17 cellular contexts compared by ENCODE assay signal in the genomic region with DNA sequence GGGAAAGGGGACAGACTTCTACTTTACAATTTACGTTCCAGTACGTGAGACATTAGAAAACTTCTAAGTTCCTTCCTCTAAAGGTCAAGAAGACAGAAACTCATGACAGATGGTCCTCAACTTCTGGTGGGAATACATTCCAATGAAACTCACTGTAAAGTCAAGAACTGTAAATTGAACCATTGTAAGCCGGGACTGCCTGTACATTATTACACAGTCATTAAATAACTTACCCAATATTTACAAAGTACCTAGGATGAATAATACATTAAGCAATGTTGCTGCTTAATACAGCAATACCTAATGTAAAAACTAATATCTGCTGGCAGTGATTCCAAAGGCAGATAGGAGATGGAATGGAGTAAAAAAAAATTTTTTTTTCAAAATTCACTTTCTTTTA. TPM values are rescaled to one million over a fixed set of nuclear protein-coding genes. Genes with fewer than 3 reads are reported as not detected.
DNase-seq lines count a peak whose midpoint lies in the region; ATAC-seq, FAIRE-seq and TF ChIP-seq lines count a peak whose summit lies in the region.
"Had no signal": no experiment of that assay in that cellular context is flagged by ENCODE, and none has a peak within 500 bp of the region (broad histone marks: within the 10 kb centered on the region; RNA-seq: fewer than 3 reads in every experiment).

No MANE protein-coding gene starts in this region.

- H2BK120ac ChIP-seq in mesenchymal stem cell (ENCODE audit: low read depth, low read length): no peak overlapping the region

- peak overlapping the region; percentile 20 for H3K27ac Mint-ChIP-seq in chondrocyte (ENCODE audit: unreplicated experiment)
- no peak overlapping the region for H3K27ac Mint-ChIP-seq in activated CD8-positive, alpha-beta T cell treated with anti-CD3 and anti-CD28 coated beads, Interleukin-2, amount 10 ng/mL, durations not matched to agents 7 days and 5 days
- H3K27ac Mint-ChIP-seq in stimulated activated memory B cell treated with anti-CD40 and anti-IgM and Interleukin-4, amounts not matched to agents 10 μg/mL and 1 μg/mL and 100 μg/mL, for 72 hours: no peak overlapping the region

- no peak overlapping the region for H3K18ac ChIP-seq in mesenchymal stem cell (ENCODE audit: low read depth in 1 of 2, low read length in 2 of 2)

- H3K27ac ChIP-seq in mesenchymal stem cell (ENCODE audit: low read length, poor library complexity, severe bottlenecking): peak overlapping the region; percentile 10
- H3K27ac ChIP-seq: 22Rv1, Peyer's patch had no signal

- no peak overlapping the region for H3K4ac ChIP-seq in mesenchymal stem cell (ENCODE audit: low read depth in 1 of 2, low read length in 2 of 2)

- ATAC-seq in activated CD8-positive, alpha-beta T cell treated with anti-CD3 and anti-CD28 coated beads, Interleukin-2, amount 10 ng/mL, durations not matched to agents 7 days and 5 days: no peak
- ATAC-seq in stimulated activated memory B cell treated with anti-CD40 and anti-IgM and Interleukin-4, amounts not matched to agents 10 μg/mL and 1 μg/mL and 100 μg/mL, for 72 hours: no peak
- ATAC-seq: HCT116 had no signal

- H3K4me2 ChIP-seq in mesenchymal stem cell (ENCODE audit: low read length, poor library complexity, severe bottlenecking): no peak overlapping the region

- H3K9ac ChIP-seq in mesenchymal stem cell (ENCODE audit: low read length): no peak overlapping the region

- H4K91ac ChIP-seq in mesenchymal stem cell (ENCODE audit: low read length): no peak overlapping the region

- FAIRE-seq in RCC 7860 (lab: Jason Lieb, UNC): no peak
- FAIRE-seq: GM18507 had no signal

- H2AFZ ChIP-seq in mesenchymal stem cell (ENCODE audit: low read depth, low read length): no peak overlapping the region

- H3K4me3 ChIP-seq in mesenchymal stem cell (ENCODE audit: insufficient read depth in 1 of 2, low read depth in 1 of 2, low read length in 2 of 2): no peak overlapping the region
- H3K4me3 ChIP-seq: Peyer's patch had no signal

- no peak overlapping the region for H2AK5ac ChIP-seq in mesenchymal stem cell (ENCODE audit: low read length, severe bottlenecking)

- H4K8ac ChIP-seq in mesenchymal stem cell (ENCODE audit: low read length): no peak overlapping the region

- H3K9me3 Mint-ChIP-seq in chondrocyte (ENCODE audit: low read depth): no peaks in the 10 kb centered on the region
- H3K9me3 Mint-ChIP-seq in activated CD8-positive, alpha-beta T cell treated with anti-CD3 and anti-CD28 coated beads, Interleukin-2, amount 10 ng/mL, durations not matched to agents 7 days and 5 days (ENCODE audit: insufficient read depth): no peaks in the 10 kb centered on the region
- peaks cover 4% of the 10 kb centered on the region for H3K9me3 Mint-ChIP-seq in stimulated activated memory B cell treated with anti-CD40 and anti-IgM and Interleukin-4, amounts not matched to agents 10 μg/mL and 1 μg/mL and 100 μg/mL, for 72 hours

- no peaks in the 10 kb centered on the region for H3K27me3 Mint-ChIP-seq in chondrocyte (ENCODE audit: low read depth)
- H3K27me3 Mint-ChIP-seq in activated CD8-positive, alpha-beta T cell treated with anti-CD3 and anti-CD28 coated beads, Interleukin-2, amount 10 ng/mL, durations not matched to agents 7 days and 5 days (ENCODE audit: low read depth): no peaks in the 10 kb centered on the region
- no peaks in the 10 kb centered on the region for H3K27me3 Mint-ChIP-seq in stimulated activated memory B cell treated with anti-CD40 and anti-IgM and Interleukin-4, amounts not matched to agents 10 μg/mL and 1 μg/mL and 100 μg/mL, for 72 hours

- H3K79me1 ChIP-seq in mesenchymal stem cell (replicated peaks; ENCODE audit: low read length, poor library complexity, severe bottlenecking): peaks cover 10% of the 10 kb centered on the region

- WGBS in mesenchymal stem cell: 30% methylated on average over 2 of the region's 3 CpGs

- H3K4me1 Mint-ChIP-seq in chondrocyte (ENCODE audit: low read depth): peaks cover 55% of the 10 kb centered on the region
- no peaks in the 10 kb centered on the region for H3K4me1 Mint-ChIP-seq in activated CD8-positive, alpha-beta T cell treated with anti-CD3 and anti-CD28 coated beads, Interleukin-2, amount 10 ng/mL, durations not matched to agents 7 days and 5 days (ENCODE audit: low read depth)
- H3K4me1 Mint-ChIP-seq in stimulated activated memory B cell treated with anti-CD40 and anti-IgM and Interleukin-4, amounts not matched to agents 10 μg/mL and 1 μg/mL and 100 μg/mL, for 72 hours: no peaks in the 10 kb centered on the region

- H2BK12ac ChIP-seq in mesenchymal stem cell (ENCODE audit: low read length in 2 of 2): no peak overlapping the region

- H3K27me3 ChIP-seq in mesenchymal stem cell (ENCODE audit: control insufficient read depth in 1 of 2, insufficient read depth in 1 of 2, low read length in 2 of 2): no peaks in the 10 kb centered on the region
- H3K27me3 ChIP-seq: Peyer's patch had no signal

- no peak overlapping the region for H2BK5ac ChIP-seq in mesenchymal stem cell (ENCODE audit: low read depth, low read length, poor library complexity, severe bottlenecking)

- CTCF ChIA-PET in activated CD8-positive, alpha-beta T cell treated with anti-CD3 and anti-CD28 coated beads, Interleukin-2, amount 10 ng/mL, durations not matched to agents 7 days and 5 days (lab: Charles Lee): no interaction called here

- H3K4me1 ChIP-seq in mesenchymal stem cell (ENCODE audit: control insufficient read depth, insufficient read depth, low read depth, low read length): peaks cover 6% of the 10 kb centered on the region
- H3K4me1 ChIP-seq: Peyer's patch had no signal

- H3K14ac ChIP-seq in mesenchymal stem cell (ENCODE audit: low read length in 2 of 2): no peak overlapping the region

- no peaks in the 10 kb centered on the region for H3K9me3 ChIP-seq in mesenchymal stem cell (ENCODE audit: control insufficient read depth, low read length)
- H3K9me3 ChIP-seq: Peyer's patch had no signal

- no peaks in the 10 kb centered on the region for H3K36me3 ChIP-seq in mesenchymal stem cell (ENCODE audit: control insufficient read depth in 1 of 2, insufficient read depth in 2 of 2, low read depth in 1 of 2, low read length in 2 of 2)
- H3K36me3 ChIP-seq: Peyer's patch had no signal

- no peak overlapping the region for H2BK15ac ChIP-seq in mesenchymal stem cell (ENCODE audit: low read depth, poor library complexity, severe bottlenecking)

- H3K36me3 Mint-ChIP-seq in chondrocyte (ENCODE audit: low read depth): peaks cover 2% of the 10 kb centered on the region
- H3K36me3 Mint-ChIP-seq in activated CD8-positive, alpha-beta T cell treated with anti-CD3 and anti-CD28 coated beads, Interleukin-2, amount 10 ng/mL, durations not matched to agents 7 days and 5 days (ENCODE audit: low read depth): no peaks in the 10 kb centered on the region
- H3K36me3 Mint-ChIP-seq in stimulated activated memory B cell treated with anti-CD40 and anti-IgM and Interleukin-4, amounts not matched to agents 10 μg/mL and 1 μg/mL and 100 μg/mL, for 72 hours: no peaks in the 10 kb centered on the region

- POLR2A ChIA-PET in activated CD8-positive, alpha-beta T cell treated with anti-CD3 and anti-CD28 coated beads, Interleukin-2, amount 10 ng/mL, durations not matched to agents 7 days and 5 days (lab: Charles Lee): no interaction called here

- no peak overlapping the region for H3K4me3 Mint-ChIP-seq in chondrocyte (ENCODE audit: unreplicated experiment)
- no peak overlapping the region for H3K4me3 Mint-ChIP-seq in activated CD8-positive, alpha-beta T cell treated with anti-CD3 and anti-CD28 coated beads, Interleukin-2, amount 10 ng/mL, durations not matched to agents 7 days and 5 days
- no peak overlapping the region for H3K4me3 Mint-ChIP-seq in stimulated activated memory B cell treated with anti-CD40 and anti-IgM and Interleukin-4, amounts not matched to agents 10 μg/mL and 1 μg/mL and 100 μg/mL, for 72 hours

- DNase-seq in DMS 273 (lab: John Stamatoyannopoulos, UW; ENCODE audit: unreplicated experiment): peak; percentile 9
- no peak for DNase-seq in DMS 273 treated with DMSO at 0.1 percent for 48 hours (lab: John Stamatoyannopoulos, UW)
- DNase-seq in HCEC 1CT: peak; percentile 24
- DNase-seq in chondrocyte (ENCODE audit: low spot score): no peak
- DNase-seq in mesenchymal stem cell: peak; percentile 37
- DNase-seq in RCC 7860 (ENCODE audit: low spot score): no peak
- no peak for DNase-seq in activated CD8-positive, alpha-beta T cell treated with anti-CD3 and anti-CD28 coated beads, Interleukin-2, amount 10 ng/mL, durations not matched to agents 7 days and 5 days
- DNase-seq: C1 segment of cervical spinal cord, NCI-H1417, NCI-H1930, NCI-H2171 treated with DMSO at 0.1 percent for 48 hours, NCI-H510A treated with DMSO at 0.1 percent for 48 hours, Peyer's patch had no signal

- H3K23ac ChIP-seq in mesenchymal stem cell (ENCODE audit: low read length in 2 of 2): no peak overlapping the region

- TF ChIP-seq CTCF in chondrocyte (IDR thresholded peaks at IDR 0.05): no peak

RNA-seq across cellular contexts. Expression of a gene that starts 51.9 kb away (rescaled TPM):
- total RNA-seq in chondrocyte: 175 to 208 TPM (median 198 TPM) in 3 replicates
- polyA plus RNA-seq in mesenchymal stem cell (2013, experiment 1 of 2): 34.9 TPM
- polyA plus RNA-seq in mesenchymal stem cell (2013, experiment 2 of 2): 34.7 TPM
- total RNA-seq in activated CD8-positive, alpha-beta T cell treated with anti-CD3 and anti-CD28 coated beads, Interleukin-2, amount 10 ng/mL, durations not matched to agents 7 days and 5 days: under 1 TPM; 0.11 to 0.21 TPM

Comparison
In these comparisons a context has a peak if more than half of its experiments do, and no peak if none do; other contexts are left out.
1. DNase-seq: peak in DMS 273 (single experiment), HCEC 1CT (single experiment) and mesenchymal stem cell (single experiment); none in DMS 273 treated with DMSO at 0.1 percent for 48 hours (single experiment), chondrocyte (single experiment), RCC 7860 (single experiment) and activated CD8-positive, alpha-beta T cell treated with anti-CD3 and anti-CD28 coated beads, Interleukin-2, amount 10 ng/mL, durations not matched to agents 7 days and 5 days (single experiment).
2. RNA of a gene that starts 51.9 kb away (total RNA-seq): 175 to 208 TPM in chondrocyte; 0.11 to 0.21 TPM in activated CD8-positive, alpha-beta T cell treated with anti-CD3 and anti-CD28 coated beads, Interleukin-2, amount 10 ng/mL, durations not matched to agents 7 days and 5 days; every median in the first group is over 100 times any median in the second.